Comparison of ENCODE assay signal across 8 cellular contexts in genomic region chr1:170562644-170563338, GRCh38. TPM values are rescaled to one million over a fixed set of nuclear protein-coding genes. Genes with fewer than 3 reads are reported as not detected.
DNase-seq lines count a peak whose midpoint lies in the region; ATAC-seq, FAIRE-seq and TF ChIP-seq lines count a peak whose summit lies in the region.

No MANE protein-coding gene starts in this region.

- H3K79me2 ChIP-seq in HepG2 (ENCODE audit: insufficient read depth, low read length), result no peaks in the 10 kb centered on the region

- TF ChIP-seq POLR2A in HepG2 (IDR thresholded peaks at IDR 0.05; ENCODE audit: insufficient read depth in 1 of 2, low read depth in 2 of 2, low read length in 2 of 2), result no peak

- H3K4me3 ChIP-seq in bronchial epithelial cell (ENCODE audit: low read depth, low read length) (no peak overlapping the region), HepG2 (replicated peaks in 1 of 3; ENCODE audit: insufficient read depth in 1 of 3, low read depth in 2 of 3, low read length in 3 of 3) (no peak overlapping the region), tibial artery (no peak overlapping the region)

- DNase-seq in COLO668 (lab: John Stamatoyannopoulos, UW; ENCODE audit: unreplicated experiment), result peak; percentile 24
- DNase-seq in NCI-H69 (lab: John Stamatoyannopoulos, UW), result peak; percentile 64
- peak; percentile 89 for DNase-seq in bronchial epithelial cell (ENCODE audit: low read depth)
- DNase-seq in HepG2 (ENCODE audit: low spot score), result peak; percentile 22
- DNase-seq in tibial artery, result peak; percentile 80 to 83
- no peak for DNase-seq in NCI-H2227 (lab: John Stamatoyannopoulos, UW; ENCODE audit: unreplicated experiment)
- DNase-seq in NCI-H2081 treated with DMSO at 0.1 percent for 48 hours (lab: John Stamatoyannopoulos, UW), result no peak

- H3K9ac ChIP-seq in HepG2 (ENCODE audit: insufficient read depth, low read depth, low read length), result no peak overlapping the region

- H3K27ac ChIP-seq in HepG2 (ENCODE audit: extremely low read length, insufficient read depth, low read length), result no peak overlapping the region
- H3K27ac ChIP-seq in tibial artery, result peak overlapping the region; percentile 61 to 62

- H3K4me1 ChIP-seq in HepG2 (ENCODE audit: insufficient read depth, low read length) (peaks cover 12% of the 10 kb centered on the region), tibial artery (peaks cover 0 to 38% (median 18%) of the 10 kb centered on the region in 4 donors)

- no peaks in the 10 kb centered on the region for H3K27me3 ChIP-seq in bronchial epithelial cell (ENCODE audit: control insufficient read depth, insufficient read depth, low read length)
- H3K27me3 ChIP-seq in HepG2 (ENCODE audit: control insufficient read depth in 1 of 2, insufficient read depth in 2 of 2, low read length in 2 of 2), result no peaks in the 10 kb centered on the region
- H3K27me3 ChIP-seq in tibial artery, result no peaks in the 10 kb centered on the region

- 12% methylated on average over 7 of the region's 7 CpGs for WGBS in HepG2 (ENCODE audit: low lambda C conversion rate)

- no TSS peak for BruUV-seq in HepG2 (replicated peaks; lab: Mats Ljungman, UMichigan)

- CTCF ChIA-PET in HepG2 (lab: Yijun Ruan, JAX; ENCODE audit: low intra/inter-chr PET ratio, low total read pairs), result no interaction called here

- H3K36me3 ChIP-seq in bronchial epithelial cell (ENCODE audit: control insufficient read depth, insufficient read depth, low read length) (no peaks in the 10 kb centered on the region), HepG2 (replicated peaks in 1 of 2; ENCODE audit: control insufficient read depth in 1 of 2, insufficient read depth in 2 of 2, low read length in 2 of 2) (no peaks in the 10 kb centered on the region), tibial artery (no peaks in the 10 kb centered on the region)

- TF ChIP-seq CTCF in bronchial epithelial cell (IDR thresholded peaks at IDR 0.05; ENCODE audit: insufficient read depth, low read length, severe bottlenecking), result no peak
- no peak for TF ChIP-seq CTCF in HepG2 (CRISPR knock-in tag; IDR thresholded peaks at IDR 0.05)
- no peak for TF ChIP-seq CTCF in tibial artery (IDR thresholded peaks at IDR 0.05)

- TF ChIP-seq EP300 in HepG2 (IDR thresholded peaks at IDR 0.05; ENCODE audit: low read depth in 2 of 2, low read length in 2 of 2) (no peak), HepG2 (CRISPR knock-in tag; IDR thresholded peaks at IDR 0.05; ENCODE audit: borderline replicate concordance) (no peak)

- in situ Hi-C loops in HepG2 (cut with HindIII; ENCODE audit: extremely low pct_ligation_motif_present, low pct_unique_long_range_greater_than_20kb), result no loop called here

- H4K20me1 ChIP-seq in HepG2 (ENCODE audit: insufficient read depth, low read length), result no peaks in the 10 kb centered on the region

- intact Hi-C loops in HepG2 (cut with micrococcal nuclease; ENCODE audit: unreplicated experiment), result no loop called here
- intact Hi-C loops in tibial artery (cut with DNase I; ENCODE audit: low total_unique reads), result no loop called here

- POLR2A ChIA-PET in HepG2 (lab: Yijun Ruan, JAX), result no interaction called here

- TF ChIP-seq RAD21 in HepG2 (CRISPR knock-in tag; IDR thresholded peaks at IDR 0.05), result no peak

- FAIRE-seq in bronchial epithelial cell (lab: Jason Lieb, UNC) (no peak), HepG2 (lab: Jason Lieb, UNC) (no peak)

- ATAC-seq in GM21737 (IDR thresholded peaks at IDR 0.05; ENCODE audit: unreplicated experiment) (peak; percentile 59), HepG2 (peak; percentile 53; the same call in 1 of the 3 replicates)

- H3K9me3 ChIP-seq in HepG2 (ENCODE audit: low read length) (no peaks in the 10 kb centered on the region), tibial artery (no peaks in the 10 kb centered on the region)

- H3K4me2 ChIP-seq in HepG2 (ENCODE audit: low read depth, low read length), result peak overlapping the region; percentile 34; the same call in 1 of the 2 replicates

- H2AFZ ChIP-seq in HepG2 (ENCODE audit: low read length), result no peak overlapping the region

TF ChIP-seq in HepG2, 621 proteins besides CTCF, POLR2A, EP300 and RAD21 (continues in another document):
- TF ChIP-seq ZNF513 (CRISPR knock-in tag; conservative IDR thresholded peaks at IDR 0.05), result no peak
- no peak for TF ChIP-seq ZNF674 (CRISPR knock-in tag; IDR thresholded peaks at IDR 0.05; ENCODE audit: low read depth)
- no peak for TF ChIP-seq ZNF451 (CRISPR knock-in tag; IDR thresholded peaks at IDR 0.05)
- TF ChIP-seq ZNF720 (CRISPR knock-in tag; IDR thresholded peaks at IDR 0.05), result no peak
- TF ChIP-seq, protein P1, sequence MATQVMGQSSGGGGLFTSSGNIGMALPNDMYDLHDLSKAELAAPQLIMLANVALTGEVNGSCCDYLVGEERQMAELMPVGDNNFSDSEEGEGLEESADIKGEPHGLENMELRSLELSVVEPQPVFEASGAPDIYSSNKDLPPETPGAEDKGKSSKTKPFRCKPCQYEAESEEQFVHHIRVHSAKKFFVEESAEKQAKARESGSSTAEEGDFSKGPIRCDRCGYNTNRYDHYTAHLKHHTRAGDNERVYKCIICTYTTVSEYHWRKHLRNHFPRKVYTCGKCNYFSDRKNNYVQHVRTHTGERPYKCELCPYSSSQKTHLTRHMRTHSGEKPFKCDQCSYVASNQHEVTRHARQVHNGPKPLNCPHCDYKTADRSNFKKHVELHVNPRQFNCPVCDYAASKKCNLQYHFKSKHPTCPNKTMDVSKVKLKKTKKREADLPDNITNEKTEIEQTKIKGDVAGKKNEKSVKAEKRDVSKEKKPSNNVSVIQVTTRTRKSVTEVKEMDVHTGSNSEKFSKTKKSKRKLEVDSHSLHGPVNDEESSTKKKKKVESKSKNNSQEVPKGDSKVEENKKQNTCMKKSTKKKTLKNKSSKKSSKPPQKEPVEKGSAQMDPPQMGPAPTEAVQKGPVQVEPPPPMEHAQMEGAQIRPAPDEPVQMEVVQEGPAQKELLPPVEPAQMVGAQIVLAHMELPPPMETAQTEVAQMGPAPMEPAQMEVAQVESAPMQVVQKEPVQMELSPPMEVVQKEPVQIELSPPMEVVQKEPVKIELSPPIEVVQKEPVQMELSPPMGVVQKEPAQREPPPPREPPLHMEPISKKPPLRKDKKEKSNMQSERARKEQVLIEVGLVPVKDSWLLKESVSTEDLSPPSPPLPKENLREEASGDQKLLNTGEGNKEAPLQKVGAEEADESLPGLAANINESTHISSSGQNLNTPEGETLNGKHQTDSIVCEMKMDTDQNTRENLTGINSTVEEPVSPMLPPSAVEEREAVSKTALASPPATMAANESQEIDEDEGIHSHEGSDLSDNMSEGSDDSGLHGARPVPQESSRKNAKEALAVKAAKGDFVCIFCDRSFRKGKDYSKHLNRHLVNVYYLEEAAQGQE (IDR thresholded peaks at IDR 0.05; ENCODE audit: borderline replicate concordance in 1 of 2, low read depth in 1 of 2, low read length in 2 of 2), result no peak
- no peak for TF ChIP-seq TMF1 (CRISPR knock-in tag; IDR thresholded peaks at IDR 0.05; ENCODE audit: low read depth)
- TF ChIP-seq MED13 (CRISPR knock-in tag; IDR thresholded peaks at IDR 0.05), result no peak
- no peak for TF ChIP-seq POLR2AphosphoS5 (IDR thresholded peaks at IDR 0.05; ENCODE audit: low read depth, low read length)

RNA-seq across cellular contexts. Expression of gene GORAB, which starts 30.8 kb away (rescaled TPM):
- total RNA-seq in bronchial epithelial cell (6.1 and 7.6 TPM in 2 replicates), HepG2 (2016; rRNA removed; fragmentation: Illumina TruSeq; extraction: Trizol) (7.3 and 9.2 TPM in 2 replicates)
- total RNA-seq in HepG2 (2016; cell fraction: cytosol; rRNA removed; fragmentation: Illumina TruSeq; extraction: Trizol; ENCODE audit: low read depth), result 4.4 and 4.6 TPM in 2 replicates
- 8.4 and 10.2 TPM in 2 replicates for total RNA-seq in HepG2 (2016; cell fraction: insoluble cytoplasmic fraction; rRNA removed; fragmentation: Illumina TruSeq; extraction: Trizol)
- total RNA-seq in HepG2 (2016; cell fraction: membrane; rRNA removed; fragmentation: Illumina TruSeq; extraction: Trizol), result 3.8 and 4.4 TPM in 2 replicates
- 10.7 and 11.2 TPM in 2 replicates for total RNA-seq in HepG2 (2016; cell fraction: nucleus; rRNA removed; fragmentation: Illumina TruSeq; extraction: Trizol)
- 5.8 and 6.6 TPM in 2 replicates for polyA plus RNA-seq in HepG2 (2011; rRNA removed)
- 1.4 and 2.3 TPM in 2 replicates for polyA plus RNA-seq in HepG2 (2011; cell fraction: cytosol; rRNA removed)
- 8.0 and 11.0 TPM in 2 replicates for polyA plus RNA-seq in HepG2 (2011; cell fraction: nucleus; rRNA removed)
- polyA plus RNA-seq in HepG2 (2012), result 2.7 and 4.6 TPM in 2 replicates
- 0.62 and 0.84 TPM in 2 replicates for polyA plus RNA-seq in HepG2 (2016; cell fraction: cytosol; fragmentation: Illumina TruSeq; extraction: Trizol; ENCODE audit: low read depth)
- polyA plus RNA-seq in HepG2 (2016; cell fraction: insoluble cytoplasmic fraction; fragmentation: Illumina TruSeq; extraction: Trizol; ENCODE audit: low read depth), result 6.8 and 6.9 TPM in 2 replicates
- polyA plus RNA-seq in HepG2 (2016; cell fraction: membrane; fragmentation: Illumina TruSeq; extraction: Trizol; ENCODE audit: low read depth), result 1.3 and 1.5 TPM in 2 replicates
- 18.2 and 22.9 TPM in 2 replicates for polyA plus RNA-seq in HepG2 (2016; cell fraction: nucleus; fragmentation: Illumina TruSeq; extraction: Trizol; ENCODE audit: insufficient read depth, low read depth)
- polyA minus RNA-seq in HepG2 (2011; rRNA and poly(A)+ RNA removed; ENCODE audit: low replicate concordance), result 5.8 and 12.3 TPM in 2 replicates
- polyA minus RNA-seq in HepG2 (2011; cell fraction: cytosol; rRNA and poly(A)+ RNA removed), result 2.9 and 4.6 TPM in 2 replicates
- 20.3 and 23.2 TPM in 2 replicates for polyA minus RNA-seq in HepG2 (2011; cell fraction: nucleus; rRNA and poly(A)+ RNA removed)

Comparison
In these comparisons a context has a peak if more than half of its experiments do, and no peak if none do; other contexts are left out.
1. DNase-seq: peak in COLO668 (single experiment), NCI-H69 (single experiment), bronchial epithelial cell (single experiment), HepG2 (single experiment) and tibial artery (2 of 2); none in NCI-H2227 (single experiment) and NCI-H2081 treated with DMSO at 0.1 percent for 48 hours (single experiment).